Comparison of ENCODE assay signal across 8 cellular contexts in genomic region chr4:38857354-38858096, GRCh38. TPM values are rescaled to one million over a fixed set of nuclear protein-coding genes. Genes with fewer than 3 reads are reported as not detected.
A peak's percentile ranks its signal among the peaks of the same experiment; 100 is the strongest.
DNase-seq lines count a peak whose midpoint lies in the region; ATAC-seq, FAIRE-seq and TF ChIP-seq lines count a peak whose summit lies in the region.

No MANE protein-coding gene starts in this region.

- no peaks in the 10 kb centered on the region for H3K27me3 Mint-ChIP-seq in T-helper 2 cell treated with Interferon-gamma antibody and Interleukin-4, amounts not matched to agents 5 μg/mL and 100 μg/mL, for 36 hours (ENCODE audit: low read depth)

- TF ChIP-seq CTCF in astrocyte of the cerebellum (IDR thresholded peaks at IDR 0.05; ENCODE audit: low read depth, low read length, missing control alignments) = no peak
- TF ChIP-seq CTCF in stomach (IDR thresholded peaks at IDR 0.05) = no peak
- no peak for TF ChIP-seq CTCF in kidney (IDR thresholded peaks at IDR 0.05; ENCODE audit: borderline replicate concordance, extremely low read depth, insufficient read depth)

- no peaks in the 10 kb centered on the region for H3K9me3 Mint-ChIP-seq in T-helper 2 cell treated with Interferon-gamma antibody and Interleukin-4, amounts not matched to agents 5 μg/mL and 100 μg/mL, for 36 hours

- no peak for TF ChIP-seq EP300 in stomach (IDR thresholded peaks at IDR 0.05)

- intact Hi-C loops in left colon (cut with DNase I, micrococcal nuclease) = loop anchor here in 1 of 2 donors (5.0 kb wide), 1 partner anchor 100 kb away; no protein-coding TSS in a partner anchor
- intact Hi-C loops in stomach (cut with DNase I; ENCODE audit: low total_unique reads) = loop anchor here (10.0 kb wide), 1 partner anchor 93 kb away; no protein-coding TSS in a partner anchor
- intact Hi-C loops in kidney (cut with DNase I) = no loop called here

- no peak for FAIRE-seq in kidney (lab: Jason Lieb, UNC)

- H3K4me3 ChIP-seq in astrocyte of the cerebellum (ENCODE audit: low read depth, low read length) (no peak overlapping the region), stomach (no peak overlapping the region), kidney (ENCODE audit: low read length in 2 of 2) (no peak overlapping the region)

- ATAC-seq in HG02981 (IDR thresholded peaks at IDR 0.05; ENCODE audit: unreplicated experiment) = peak; percentile 64
- ATAC-seq in left colon = peak; percentile 74

- no peaks in the 10 kb centered on the region for H3K27me3 ChIP-seq in stomach

- H3K4me1 Mint-ChIP-seq in T-helper 2 cell treated with Interferon-gamma antibody and Interleukin-4, amounts not matched to agents 5 μg/mL and 100 μg/mL, for 36 hours (ENCODE audit: low read depth) = peaks cover 28% of the 10 kb centered on the region

- peak; percentile 27 for DNase-seq in T-helper 2 cell treated with Interferon-gamma antibody and Interleukin-4, amounts not matched to agents 5 μg/mL and 100 μg/mL, for 36 hours (ENCODE audit: low spot score)
- DNase-seq in T-helper 2 cell (no peak), astrocyte of the cerebellum (ENCODE audit: low read depth) (peak; percentile 88), left colon (no peak), stomach (no peak), kidney (no peak)

- H3K9ac ChIP-seq in kidney (ENCODE audit: low read length in 2 of 2) = no peak overlapping the region

- no peak for TF ChIP-seq POLR2A in stomach (IDR thresholded peaks at IDR 0.05)

- H3K9me3 ChIP-seq in stomach (no peaks in the 10 kb centered on the region), kidney (ENCODE audit: control insufficient read depth in 1 of 2, low read length in 2 of 2) (no peaks in the 10 kb centered on the region)

- 45 to 58% (median 51%) methylated on average over 3 of the region's 3 CpGs for WGBS in stomach, 5 donors

- no peaks in the 10 kb centered on the region for H3K36me3 ChIP-seq in stomach
- H3K36me3 ChIP-seq in kidney (ENCODE audit: control insufficient read depth in 1 of 2, insufficient read depth in 2 of 2, low read length in 2 of 2) = no peaks in the 10 kb centered on the region

- peak overlapping the region; percentile 70 for H3K27ac Mint-ChIP-seq in T-helper 2 cell treated with Interferon-gamma antibody and Interleukin-4, amounts not matched to agents 5 μg/mL and 100 μg/mL, for 36 hours

- H3K27ac ChIP-seq in stomach (peak overlapping the region; percentile 52 to 88 (median 64)), kidney (ENCODE audit: low read depth in 2 of 2, low read length in 2 of 2) (peak overlapping the region in 1 of 2 donors; percentile 53)

- H3K4me3 Mint-ChIP-seq in T-helper 2 cell treated with Interferon-gamma antibody and Interleukin-4, amounts not matched to agents 5 μg/mL and 100 μg/mL, for 36 hours = peak overlapping the region; percentile 49

- H3K4me1 ChIP-seq in stomach = peaks cover 0 to 23% (median 8%) of the 10 kb centered on the region in 4 donors
- H3K4me1 ChIP-seq in kidney (ENCODE audit: control insufficient read depth in 1 of 2, insufficient read depth in 1 of 2, low read depth in 1 of 2, low read length in 2 of 2) = no peaks in the 10 kb centered on the region

- in situ Hi-C loops in astrocyte of the cerebellum (cut with HindIII; ENCODE audit: low sequenced_read_pairs) = no loop called here

- H3K36me3 Mint-ChIP-seq in T-helper 2 cell treated with Interferon-gamma antibody and Interleukin-4, amounts not matched to agents 5 μg/mL and 100 μg/mL, for 36 hours (ENCODE audit: low read depth) = no peaks in the 10 kb centered on the region

TF ChIP-seq in PFSK-1, 5 proteins besides CTCF, POLR2A, EP300 and RAD21:
- TF ChIP-seq SIN3A (IDR thresholded peaks at IDR 0.05; ENCODE audit: borderline replicate concordance, insufficient read depth, low read length) = no peak; the same call in 1 of the 2 replicates
- no peak for TF ChIP-seq FOXP2 (optimal IDR thresholded peaks at IDR 0.05; ENCODE audit: borderline replicate concordance, extremely low read depth, extremely low read length, insufficient read depth)
- no peak for TF ChIP-seq POLR2AphosphoS5 (IDR thresholded peaks at IDR 0.05; ENCODE audit: low read depth, low read length)
- TF ChIP-seq REST (IDR thresholded peaks at IDR 0.05; ENCODE audit: insufficient read depth in 1 of 2, low read depth in 2 of 2, low read length in 2 of 2) = no peak
- peak; percentile 68; the same call in 1 of the 2 replicates for TF ChIP-seq TAF1 (IDR thresholded peaks at IDR 0.05; ENCODE audit: borderline replicate concordance, insufficient read depth, low read length)
TF ChIP-seq in PFSK-1: peak in this region for 1.

RNA-seq across cellular contexts. Expression of gene TLR6, which starts 0.9 kb away (rescaled TPM):
- polyA plus RNA-seq in PFSK-1 (2012; ENCODE audit: insufficient read length, low read depth) = 0.34 TPM
- total RNA-seq in left colon (1 to 10 TPM; 1.4 to 2.7 TPM), stomach (10 to 100 TPM in 1 of 5 donors, 1 to 10 TPM in 2, not detected in 2; 3.3 to 29.0 (median 4.3) TPM), kidney (6.1 TPM)
- polyA plus RNA-seq in stomach (under 1 TPM; 0.19 to 0.46 (median 0.23) TPM), kidney (ENCODE audit: insufficient read depth, low read depth, low replicate concordance) (0.62 TPM)

RNA-seq across cellular contexts. Expression of gene FAM114A1, which starts 10.1 kb away (rescaled TPM):
- polyA plus RNA-seq in PFSK-1 (2012; ENCODE audit: insufficient read length, low read depth) = 22.4 TPM
- total RNA-seq in left colon (10 to 100 TPM; 73.3 to 77.2 TPM), stomach (100 to 1,000 TPM in 2 of 5 donors, 10 to 100 TPM in 3; 23.2 to 149 (median 63.0) TPM), kidney (31.1 TPM)
- polyA plus RNA-seq in stomach (10 to 100 TPM; 10.4 to 35.6 (median 35.6) TPM), kidney (ENCODE audit: insufficient read depth, low read depth, low replicate concordance) (10.8 TPM)

RNA-seq across cellular contexts. Expression of gene TLR1, which starts 52.9 kb away (rescaled TPM):
- polyA plus RNA-seq in PFSK-1 (2012; ENCODE audit: insufficient read length, low read depth) = 1.3 TPM
- total RNA-seq in left colon (1 to 10 TPM; 2.3 to 6.7 TPM), stomach (10 to 100 TPM in 1 of 5 donors, 1 to 10 TPM in 3, not detected in 1; 5.3 to 37.4 (median 6.9) TPM), kidney (18.0 TPM)
- polyA plus RNA-seq in stomach (1 to 10 TPM; 1.2 to 2.9 (median 1.5) TPM), kidney (ENCODE audit: insufficient read depth, low read depth, low replicate concordance) (1.8 TPM)

Comparison
In these comparisons a context has a peak if more than half of its experiments do, and no peak if none do; other contexts are left out.
1. DNase-seq: peak in T-helper 2 cell treated with Interferon-gamma antibody and Interleukin-4, amounts not matched to agents 5 μg/mL and 100 μg/mL, for 36 hours (single experiment) and astrocyte of the cerebellum (single experiment); none in T-helper 2 cell (0 of 5), left colon (0 of 2), stomach (single experiment) and kidney (single experiment).